Comparison of ENCODE assay signal across 15 cellular contexts in genomic region chr20:62354031-62354808, GRCh38. TPM values are rescaled to one million over a fixed set of nuclear protein-coding genes. Genes with fewer than 3 reads are reported as not detected.
DNase-seq lines count a peak whose midpoint lies in the region; ATAC-seq and TF ChIP-seq lines count a peak whose summit lies in the region.
"Had no signal": no experiment of that assay in that cellular context is flagged by ENCODE, and none has a peak within 500 bp of the region (broad histone marks: within the 10 kb centered on the region; RNA-seq: fewer than 3 reads in every experiment).

No MANE protein-coding gene starts in this region.

- no peak overlapping the region for H3K27ac Mint-ChIP-seq in activated CD8-positive, alpha-beta T cell treated with anti-CD3 and anti-CD28 coated beads, Interleukin-2, amount 10 ng/mL, durations not matched to agents 7 days and 5 days
- H3K27ac Mint-ChIP-seq in activated CD8-positive, alpha-beta T cell treated with anti-CD3 and anti-CD28 coated beads for 36 hours, result no peak overlapping the region
- H3K27ac Mint-ChIP-seq in mesothelial cell of epicardium, result peak overlapping the region; percentile 61
- H3K27ac Mint-ChIP-seq: activated CD4-positive, alpha-beta T cell treated with anti-CD3 and anti-CD28 coated beads, Interleukin-2, amount 10 ng/mL, durations not matched to agents 7 days and 5 days had no signal

- CTCF ChIA-PET in activated CD8-positive, alpha-beta T cell treated with anti-CD3 and anti-CD28 coated beads, Interleukin-2, amount 10 ng/mL, durations not matched to agents 7 days and 5 days (lab: Charles Lee), result no interaction called here
- CTCF ChIA-PET in activated CD8-positive, alpha-beta T cell treated with anti-CD3 and anti-CD28 coated beads for 36 hours (lab: Charles Lee), result no interaction called here

- no peak overlapping the region for H2AFZ ChIP-seq in GM23248
- H2AFZ ChIP-seq: parathyroid adenoma had no signal

- H3K9me3 Mint-ChIP-seq in activated CD8-positive, alpha-beta T cell treated with anti-CD3 and anti-CD28 coated beads, Interleukin-2, amount 10 ng/mL, durations not matched to agents 7 days and 5 days (ENCODE audit: insufficient read depth), result no peaks in the 10 kb centered on the region
- peaks cover 2% of the 10 kb centered on the region for H3K9me3 Mint-ChIP-seq in activated CD8-positive, alpha-beta T cell treated with anti-CD3 and anti-CD28 coated beads for 36 hours
- H3K9me3 Mint-ChIP-seq in mesothelial cell of epicardium, result peaks cover 2% of the 10 kb centered on the region
- H3K9me3 Mint-ChIP-seq: CD4-positive, alpha-beta memory T cell had no signal

- intact Hi-C loops in activated CD8-positive, alpha-beta T cell treated with anti-CD3 and anti-CD28 coated beads for 36 hours (cut with micrococcal nuclease), result no loop called here
- intact Hi-C loops in esophagus muscularis mucosa (cut with DNase I) (no loop called here), vagina (cut with DNase I) (no loop called here)

- TF ChIP-seq EP300 in esophagus muscularis mucosa (IDR thresholded peaks at IDR 0.05), result no peak

- no peak for TF ChIP-seq POLR2A in esophagus muscularis mucosa (IDR thresholded peaks at IDR 0.05; ENCODE audit: low read depth)
- TF ChIP-seq POLR2A in vagina (IDR thresholded peaks at IDR 0.05), result no peak

- POLR2A ChIA-PET in activated CD8-positive, alpha-beta T cell treated with anti-CD3 and anti-CD28 coated beads, Interleukin-2, amount 10 ng/mL, durations not matched to agents 7 days and 5 days (lab: Charles Lee), result no interaction called here
- POLR2A ChIA-PET in activated CD8-positive, alpha-beta T cell treated with anti-CD3 and anti-CD28 coated beads for 36 hours (lab: Charles Lee), result no interaction called here

- TF ChIP-seq CTCF in activated CD8-positive, alpha-beta T cell treated with anti-CD3 and anti-CD28 coated beads for 36 hours (IDR thresholded peaks at IDR 0.05), result no peak
- TF ChIP-seq CTCF in esophagus muscularis mucosa (IDR thresholded peaks at IDR 0.05) (no peak), mesothelial cell of epicardium (IDR thresholded peaks at IDR 0.05; ENCODE audit: unreplicated experiment) (no peak), vagina (IDR thresholded peaks at IDR 0.05) (no peak)

- no peak overlapping the region for H3K9ac ChIP-seq in GM23248
- H3K9ac ChIP-seq: parathyroid adenoma had no signal

- no peak overlapping the region for H3K4me3 Mint-ChIP-seq in activated CD8-positive, alpha-beta T cell treated with anti-CD3 and anti-CD28 coated beads, Interleukin-2, amount 10 ng/mL, durations not matched to agents 7 days and 5 days
- no peak overlapping the region for H3K4me3 Mint-ChIP-seq in activated CD8-positive, alpha-beta T cell treated with anti-CD3 and anti-CD28 coated beads for 36 hours
- H3K4me3 Mint-ChIP-seq in mesothelial cell of epicardium, result no peak overlapping the region
- H3K4me3 Mint-ChIP-seq: activated CD4-positive, alpha-beta T cell treated with anti-CD3 and anti-CD28 coated beads, Interleukin-2, amount 10 ng/mL, durations not matched to agents 7 days and 5 days; CD4-positive, alpha-beta memory T cell had no signal

- H3K4me1 Mint-ChIP-seq in activated CD8-positive, alpha-beta T cell treated with anti-CD3 and anti-CD28 coated beads, Interleukin-2, amount 10 ng/mL, durations not matched to agents 7 days and 5 days (ENCODE audit: low read depth), result no peaks in the 10 kb centered on the region
- H3K4me1 Mint-ChIP-seq in activated CD8-positive, alpha-beta T cell treated with anti-CD3 and anti-CD28 coated beads for 36 hours (ENCODE audit: low read depth), result no peaks in the 10 kb centered on the region
- peaks cover 14% of the 10 kb centered on the region for H3K4me1 Mint-ChIP-seq in mesothelial cell of epicardium

- no peaks in the 10 kb centered on the region for H4K20me1 ChIP-seq in GM23248 (ENCODE audit: insufficient read depth)

- peak overlapping the region; percentile 93 to 97 (median 93) for H3K27ac ChIP-seq in esophagus muscularis mucosa (replicated peaks in 1 of 4)
- peak overlapping the region; percentile 79 for H3K27ac ChIP-seq in vagina
- H3K27ac ChIP-seq in GM23248, result no peak overlapping the region
- H3K27ac ChIP-seq: parathyroid adenoma had no signal

- no peak overlapping the region for H3K4me3 ChIP-seq in esophagus muscularis mucosa
- H3K4me3 ChIP-seq in vagina, result no peak overlapping the region
- H3K4me3 ChIP-seq in GM23248, result no peak overlapping the region

- H3K4me1 ChIP-seq in esophagus muscularis mucosa, result peaks cover 70 to 80% (median 73%) of the 10 kb centered on the region in 4 donors
- peaks cover 84% of the 10 kb centered on the region for H3K4me1 ChIP-seq in vagina
- peaks cover 28% of the 10 kb centered on the region for H3K4me1 ChIP-seq in GM23248 (ENCODE audit: insufficient read depth)

- no peak overlapping the region for H3K4me2 ChIP-seq in GM23248 (ENCODE audit: unreplicated experiment)

- peak; percentile 10 for ATAC-seq in activated CD8-positive, alpha-beta T cell treated with anti-CD3 and anti-CD28 coated beads, Interleukin-2, amount 10 ng/mL, durations not matched to agents 7 days and 5 days
- no peak for ATAC-seq in activated CD8-positive, alpha-beta T cell treated with anti-CD3 and anti-CD28 coated beads for 36 hours

- H3K27me3 ChIP-seq in esophagus muscularis mucosa (no peaks in the 10 kb centered on the region), vagina (no peaks in the 10 kb centered on the region), GM23248 (replicated peaks; ENCODE audit: insufficient read depth) (no peaks in the 10 kb centered on the region)
- H3K27me3 ChIP-seq: adrenal gland had no signal

- in situ Hi-C loops in GM23248 (cut with MboI), result no loop called here

- H3K79me2 ChIP-seq in GM23248 (ENCODE audit: insufficient read depth), result no peaks in the 10 kb centered on the region

- no peak for DNase-seq in activated CD8-positive, alpha-beta T cell treated with anti-CD3 and anti-CD28 coated beads, Interleukin-2, amount 10 ng/mL, durations not matched to agents 7 days and 5 days
- no peak for DNase-seq in activated CD8-positive, alpha-beta T cell treated with anti-CD3 and anti-CD28 coated beads for 36 hours
- DNase-seq in esophagus muscularis mucosa (ENCODE audit: extremely low spot score) (no peak), mesothelial cell of epicardium (ENCODE audit: low spot score in 2 of 2, unreplicated experiment in 2 of 2) (no peak), vagina (ENCODE audit: extremely low spot score in 2 of 2) (no peak), NCI-H82 (lab: John Stamatoyannopoulos, UW) (no peak), SW 1271 (lab: John Stamatoyannopoulos, UW) (no peak), GM23248 (no peak)
- DNase-seq: 8988T; activated CD4-positive, alpha-beta T cell treated with anti-CD3 and anti-CD28 coated beads, Interleukin-2, amount 10 ng/mL, durations not matched to agents 7 days and 5 days; NCI-H1105; NCI-H510A had no signal

- WGBS in esophagus muscularis mucosa, result 70% methylated on average over 6 of the region's 14 CpGs
- WGBS in GM23248 (ENCODE audit: low coverage in 1 of 2, low lambda C conversion rate in 2 of 2, missing lambda C conversion rate in 2 of 2), 2 experiments, result 52 to 65% methylated on average over 10 to 14 of the region's 14 CpGs

- H3K36me3 ChIP-seq in esophagus muscularis mucosa (peaks cover 14 to 41% (median 34%) of the 10 kb centered on the region in 4 donors), vagina (no peaks in the 10 kb centered on the region), GM23248 (ENCODE audit: low read depth) (no peaks in the 10 kb centered on the region)

- peaks cover 2% of the 10 kb centered on the region for H3K36me3 Mint-ChIP-seq in activated CD8-positive, alpha-beta T cell treated with anti-CD3 and anti-CD28 coated beads, Interleukin-2, amount 10 ng/mL, durations not matched to agents 7 days and 5 days (ENCODE audit: low read depth)
- H3K36me3 Mint-ChIP-seq in activated CD8-positive, alpha-beta T cell treated with anti-CD3 and anti-CD28 coated beads for 36 hours (ENCODE audit: low read depth), result no peaks in the 10 kb centered on the region
- H3K36me3 Mint-ChIP-seq in mesothelial cell of epicardium, result peaks cover 9% of the 10 kb centered on the region
- H3K36me3 Mint-ChIP-seq: CD4-positive, alpha-beta memory T cell had no signal

- no peaks in the 10 kb centered on the region for H3K27me3 Mint-ChIP-seq in activated CD8-positive, alpha-beta T cell treated with anti-CD3 and anti-CD28 coated beads, Interleukin-2, amount 10 ng/mL, durations not matched to agents 7 days and 5 days (ENCODE audit: low read depth)
- H3K27me3 Mint-ChIP-seq in activated CD8-positive, alpha-beta T cell treated with anti-CD3 and anti-CD28 coated beads for 36 hours, result no peaks in the 10 kb centered on the region
- H3K27me3 Mint-ChIP-seq in mesothelial cell of epicardium (ENCODE audit: low read depth), result no peaks in the 10 kb centered on the region
- H3K27me3 Mint-ChIP-seq: activated CD4-positive, alpha-beta T cell treated with anti-CD3 and anti-CD28 coated beads, Interleukin-2, amount 10 ng/mL, durations not matched to agents 7 days and 5 days had no signal

- H3K9me2 ChIP-seq in GM23248 (ENCODE audit: insufficient read depth), result no peaks in the 10 kb centered on the region

- H3K9me3 ChIP-seq in esophagus muscularis mucosa, result no peaks in the 10 kb centered on the region
- H3K9me3 ChIP-seq in vagina, result no peaks in the 10 kb centered on the region
- H3K9me3 ChIP-seq in GM23248 (ENCODE audit: low read depth), result no peaks in the 10 kb centered on the region
- H3K9me3 ChIP-seq: adrenal gland had no signal

- no peaks in the 10 kb centered on the region for H3F3A ChIP-seq in GM23248 (ENCODE audit: insufficient read depth)

RNA-seq across cellular contexts. Expression of gene LAMA5, which starts 12.9 kb away (rescaled TPM):
- total RNA-seq in activated CD8-positive, alpha-beta T cell treated with anti-CD3 and anti-CD28 coated beads, Interleukin-2, amount 10 ng/mL, durations not matched to agents 7 days and 5 days, result under 1 TPM; 0.40 to 0.63 TPM
- total RNA-seq in activated CD8-positive, alpha-beta T cell treated with anti-CD3 and anti-CD28 coated beads for 36 hours, result under 1 TPM; 0.25 to 0.76 TPM
- 100 to 1,000 TPM in 3 of 4 donors, 10 to 100 TPM in 1; 70.1 to 257 (median 150) TPM for total RNA-seq in esophagus muscularis mucosa
- 571 to 618 TPM (median 601 TPM) in 3 replicates for total RNA-seq in mesothelial cell of epicardium
- total RNA-seq in vagina, result 150 TPM
- total RNA-seq in GM23248 (2014; rRNA removed; shearing (Covaris generic)), result 4.5 and 13.9 TPM in 2 replicates
- polyA plus RNA-seq in GM23248 (2016; fragmentation: Nextera tagmentation; extraction: Ambion mirVana), result 4.3 and 6.0 TPM in 2 replicates
- polyA plus RNA-seq: CD4-positive, alpha-beta memory T cell had no signal

RNA-seq across cellular contexts. Expression of gene RPS21, which starts 32.7 kb away (rescaled TPM):
- total RNA-seq in activated CD8-positive, alpha-beta T cell treated with anti-CD3 and anti-CD28 coated beads, Interleukin-2, amount 10 ng/mL, durations not matched to agents 7 days and 5 days, result 1,000 to 10,000 TPM; 1,875 to 1,999 TPM
- 1,000 to 10,000 TPM; 2,670 to 2,760 TPM for total RNA-seq in activated CD8-positive, alpha-beta T cell treated with anti-CD3 and anti-CD28 coated beads for 36 hours
- total RNA-seq in esophagus muscularis mucosa (1,000 to 10,000 TPM in 2 of 4 donors, 100 to 1,000 TPM in 2; 581 to 2,787 (median 1,391) TPM), mesothelial cell of epicardium (1,089 to 1,145 TPM (median 1,126 TPM) in 3 replicates), vagina (1,935 TPM)
- total RNA-seq in GM23248 (2014; rRNA removed; shearing (Covaris generic)), result 1,039 and 1,622 TPM in 2 replicates
- 566 and 639 TPM in 2 replicates for polyA plus RNA-seq in GM23248 (2016; fragmentation: Nextera tagmentation; extraction: Ambion mirVana)

RNA-seq across cellular contexts. Expression of gene ADRM1, which starts 51.4 kb away (rescaled TPM):
- total RNA-seq in activated CD8-positive, alpha-beta T cell treated with anti-CD3 and anti-CD28 coated beads, Interleukin-2, amount 10 ng/mL, durations not matched to agents 7 days and 5 days, result 100 to 1,000 TPM in 1 of 2 experiments, 10 to 100 TPM in 1; 97.7 to 103 TPM
- total RNA-seq in activated CD8-positive, alpha-beta T cell treated with anti-CD3 and anti-CD28 coated beads for 36 hours, result 100 to 1,000 TPM; 110 to 115 TPM
- total RNA-seq in esophagus muscularis mucosa, result 100 to 1,000 TPM; 127 to 184 (median 173) TPM
- total RNA-seq in mesothelial cell of epicardium, result 58.8 to 60.8 TPM (median 59.0 TPM) in 3 replicates
- 110 TPM for total RNA-seq in vagina
- 117 and 138 TPM in 2 replicates for total RNA-seq in GM23248 (2014; rRNA removed; shearing (Covaris generic))
- 162 and 175 TPM in 2 replicates for polyA plus RNA-seq in GM23248 (2016; fragmentation: Nextera tagmentation; extraction: Ambion mirVana)

RNA-seq across cellular contexts. Expression of gene CABLES2, which starts 52.9 kb away (rescaled TPM):
- total RNA-seq in activated CD8-positive, alpha-beta T cell treated with anti-CD3 and anti-CD28 coated beads, Interleukin-2, amount 10 ng/mL, durations not matched to agents 7 days and 5 days, result 10 to 100 TPM; 17.0 to 17.5 TPM
- 1 to 10 TPM; 3.2 to 4.5 TPM for total RNA-seq in activated CD8-positive, alpha-beta T cell treated with anti-CD3 and anti-CD28 coated beads for 36 hours
- 1 to 10 TPM; 2.0 to 6.9 (median 4.1) TPM for total RNA-seq in esophagus muscularis mucosa
- total RNA-seq in mesothelial cell of epicardium, result 22.8 to 23.7 TPM (median 23.6 TPM) in 3 replicates
- 1.5 TPM for total RNA-seq in vagina
- 3.0 and 7.3 TPM in 2 replicates for total RNA-seq in GM23248 (2014; rRNA removed; shearing (Covaris generic))
- 0.66 and 0.82 TPM in 2 replicates for polyA plus RNA-seq in GM23248 (2016; fragmentation: Nextera tagmentation; extraction: Ambion mirVana)
